27 cellular contexts compared by ENCODE assay signal in genomic region chr12:123899368-123899767, GRCh38.
A peak's percentile ranks its signal among the peaks of the same experiment; 100 is the strongest.
DNase-seq lines count a peak whose midpoint lies in the region; ATAC-seq, FAIRE-seq and TF ChIP-seq lines count a peak whose summit lies in the region.
"Had no signal": no experiment of that assay in that cellular context is flagged by ENCODE, and none has a peak within 500 bp of the region (broad histone marks: within the 10 kb centered on the region; RNA-seq: fewer than 3 reads in every experiment).

No MANE protein-coding gene starts in this region.

- no peak for TF ChIP-seq EP300 in H1 (IDR thresholded peaks at IDR 0.05; ENCODE audit: borderline replicate concordance in 1 of 2, low read depth in 2 of 2, low read length in 2 of 2)

- H3K23ac ChIP-seq in H1 (ENCODE audit: insufficient read length), result no peak overlapping the region

- H3K79me1 ChIP-seq in H1 (ENCODE audit: low read depth, low read length), result no peaks in the 10 kb centered on the region

- no peak overlapping the region for H2BK20ac ChIP-seq in H1 (ENCODE audit: low read length)

- H3K27ac ChIP-seq in right atrium auricular region (no peak overlapping the region), H1 (ENCODE audit: low read depth, low read length) (no peak overlapping the region)
- H3K27ac ChIP-seq: BLaER1 had no signal

- H3K27me3 ChIP-seq in right atrium auricular region (no peaks in the 10 kb centered on the region), H1 (replicated peaks in 1 of 4; ENCODE audit: control insufficient read depth in 3 of 4, extremely low read depth in 1 of 4, insufficient read depth in 3 of 4, low read length in 3 of 4) (0 out of 7 replicates have a peak, but pooled peaks cover 0 to 2% (median 0%) of the 10 kb centered on the region in 4 experiments)
- H3K27me3 ChIP-seq: BE2C, BLaER1 had no signal

- 90% methylated on average over 9 of the region's 9 CpGs; no CpG with 5 or more reads in 1 of the 2 experiments for WGBS in H1 (ENCODE audit: extremely low coverage in 1 of 2, insufficient coverage in 1 of 2, insufficient read length in 1 of 2, insufficient replicate concordance in 2 of 2, low coverage in 1 of 2, low lambda C conversion rate in 2 of 2, missing lambda C conversion rate in 1 of 2), 2 experiments

- no peak overlapping the region for H3K4me2 ChIP-seq in H1 (ENCODE audit: insufficient read depth in 1 of 2, low read depth in 2 of 2, low read length in 2 of 2)
- H3K4me2 ChIP-seq: BLaER1 had no signal

- ATAC-seq in Right ventricle myocardium inferior, result peak; percentile 60
- peak; percentile 84 for ATAC-seq in left ventricle myocardium superior
- ATAC-seq: GM12878 had no signal

- FAIRE-seq in H1 (lab: Jason Lieb, UNC), result no peak
- FAIRE-seq: A204.1, GM12878, GM12892, GM18507 had no signal

- H3K36me3 ChIP-seq in right atrium auricular region (no peaks in the 10 kb centered on the region), H1 (ENCODE audit: control insufficient read depth in 2 of 4, insufficient read depth in 4 of 4, low read length in 3 of 4) (no peaks in the 10 kb centered on the region)
- H3K36me3 ChIP-seq: BE2C, BLaER1 had no signal

- H2AK5ac ChIP-seq in H1 (ENCODE audit: low read depth, low read length), result no peak overlapping the region

- no peak for TF ChIP-seq RAD21 in H1 (IDR thresholded peaks at IDR 0.05 in 1 of 2, conservative IDR thresholded peaks at IDR 0.05 in 1 of 2; ENCODE audit: low read depth in 2 of 2, low read length in 2 of 2)

- no peaks in the 10 kb centered on the region for H4K20me1 ChIP-seq in H1 (replicated peaks in 1 of 2; ENCODE audit: control insufficient read depth in 1 of 2, insufficient read depth in 2 of 2, low read length in 2 of 2)
- H4K20me1 ChIP-seq: BLaER1 had no signal

- H4K8ac ChIP-seq in H1 (ENCODE audit: extremely low read depth, insufficient read depth, low read length), result no peak overlapping the region; the same call in 1 of the 2 replicates

- no peaks in the 10 kb centered on the region for H3K79me2 ChIP-seq in H1 (ENCODE audit: control insufficient read depth in 1 of 2, insufficient read depth in 2 of 2, low read length in 2 of 2)

- H3K14ac ChIP-seq in H1 (ENCODE audit: insufficient read length), result no peak overlapping the region

- H3K9me3 ChIP-seq in right atrium auricular region, result no peaks in the 10 kb centered on the region
- H3K9me3 ChIP-seq in H1 (ENCODE audit: insufficient read depth in 2 of 2, low read depth in 1 of 2, low read length in 1 of 2), result peaks cover 0 to 3% of the 10 kb centered on the region in 2 experiments; a peak in 1 of 4 replicates
- H3K9me3 ChIP-seq: BE2C, BLaER1 had no signal

- no peak overlapping the region for H4K91ac ChIP-seq in H1 (replicated peaks; ENCODE audit: insufficient read length, low read length)

- H3K4ac ChIP-seq in H1 (replicated peaks; ENCODE audit: insufficient read length, low read depth, low read length), result no peak overlapping the region

- DNase-seq in Right ventricle myocardium inferior (ENCODE audit: missing footprints), result no peak
- DNase-seq in cardiac septum (ENCODE audit: low spot score), result no peak
- no peak for DNase-seq in left ventricle myocardium superior
- no peak for DNase-seq in right atrium auricular region (ENCODE audit: low spot score)
- DNase-seq in H1 (ENCODE audit: low read depth in 1 of 2, low spot score in 2 of 2), result no peak
- DNase-seq in NCI-H82 (lab: John Stamatoyannopoulos, UW), result no peak
- no peak for DNase-seq in Kasumi-1 (lab: John Stamatoyannopoulos, UW)
- DNase-seq: 8988T; ACHN; BE2C; C1 segment of cervical spinal cord; CD4-positive, alpha-beta memory T cell; CD4-positive, CD25-positive, alpha-beta regulatory T cell; CD8-positive, alpha-beta memory T cell; COR-L47; DMS 273 treated with DMSO at 0.1 percent for 48 hours; DMS153; DMS53; DMS79; DND-41; EL; GDM1 had no signal

- CTCF ChIA-PET in H1 (lab: Charles Lee; ENCODE audit: partially characterized antibody), result interaction anchor here (1.2 to 2.5 kb wide), 3 partner anchors 40 to 57 kb away, joined by 4 to 8 read pairs (median 4); no protein-coding TSS in a partner anchor

- no peak for TF ChIP-seq POLR2A in H1 (IDR thresholded peaks at IDR 0.05; ENCODE audit: control extremely low read depth in 1 of 2, low read depth in 2 of 2, low read length in 2 of 2)

- no peak overlapping the region for H2BK120ac ChIP-seq in H1 (replicated peaks; ENCODE audit: low read depth, low read length)

- TF ChIP-seq CTCF in right atrium auricular region (IDR thresholded peaks at IDR 0.05), result no peak
- TF ChIP-seq CTCF in H1 (IDR thresholded peaks at IDR 0.05; ENCODE audit: control extremely low read depth in 1 of 3, insufficient read depth in 1 of 3, low read depth in 1 of 3, low read length in 3 of 3), result no peak

- H2BK5ac ChIP-seq in H1 (ENCODE audit: low read depth, low read length), result no peak overlapping the region

- no peaks in the 10 kb centered on the region for H3K23me2 ChIP-seq in H1 (ENCODE audit: low read depth, low read length)

- H2AFZ ChIP-seq in H1 (ENCODE audit: low read length), result no peak overlapping the region

- H2BK15ac ChIP-seq in H1 (ENCODE audit: low read length), result no peak overlapping the region

- no peak overlapping the region for H3K9ac ChIP-seq in H1 (replicated peaks in 1 of 4; ENCODE audit: extremely low read depth in 1 of 4, low read depth in 3 of 4, low read length in 3 of 4)
- H3K9ac ChIP-seq: BLaER1 had no signal

- H3K4me1 ChIP-seq in right atrium auricular region (no peaks in the 10 kb centered on the region), H1 (replicated peaks in 1 of 4; ENCODE audit: control insufficient read depth in 3 of 4, insufficient read depth in 4 of 4, low read length in 3 of 4) (peaks cover 0 to 7% (median 4%) of the 10 kb centered on the region in 4 experiments; a peak in 3 of 7 replicates)
- H3K4me1 ChIP-seq: BE2C had no signal

- intact Hi-C loops in Right ventricle myocardium inferior (cut with DNase I), result no loop called here
- intact Hi-C loops in cardiac septum (cut with DNase I), result no loop called here
- intact Hi-C loops in left ventricle myocardium superior (cut with micrococcal nuclease), result no loop called here

- no peak overlapping the region for H3K18ac ChIP-seq in H1 (ENCODE audit: extremely low read depth, low read length)

- H4K5ac ChIP-seq in H1 (ENCODE audit: insufficient read length, low read depth, low read length), result no peak overlapping the region

- H3K4me3 ChIP-seq in right atrium auricular region, result no peak overlapping the region
- H3K4me3 ChIP-seq in H1 (ENCODE audit: extremely low read depth in 1 of 4, insufficient read depth in 2 of 4, low read depth in 3 of 4, low read length in 4 of 4), result no peak overlapping the region
- H3K4me3 ChIP-seq: BLaER1, GM12878 had no signal

- H3K56ac ChIP-seq in H1 (replicated peaks; ENCODE audit: insufficient read length, low read depth, low read length), result no peak overlapping the region

- H2BK12ac ChIP-seq in H1 (ENCODE audit: low read depth, low read length), result peak overlapping the region; percentile 31; the same call in 1 of the 2 replicates

- POLR2A ChIA-PET in H1 (lab: Charles Lee; ENCODE audit: partially characterized antibody), result no interaction called here

TF ChIP-seq in H1, 55 proteins besides CTCF, POLR2A, EP300 and RAD21:
- TF ChIP-seq SAP30 (IDR thresholded peaks at IDR 0.05; ENCODE audit: insufficient read depth, insufficient replicate concordance, low read length) (no peak), FOSL1 (IDR thresholded peaks at IDR 0.05; ENCODE audit: insufficient read depth, low read depth, low read length) (no peak), HDAC2 (IDR thresholded peaks at IDR 0.05; ENCODE audit: borderline replicate concordance in 1 of 2, low read depth in 2 of 2, low read length in 2 of 2) (no peak), HDAC6 (IDR thresholded peaks at IDR 0.05; ENCODE audit: low read depth, low read length) (no peak), CHD1 (IDR thresholded peaks at IDR 0.05; ENCODE audit: low read depth, low read length) (no peak), CREB1 (IDR thresholded peaks at IDR 0.05) (no peak)
